Comparison of ENCODE assay signal across 13 cellular contexts in the genomic region with DNA sequence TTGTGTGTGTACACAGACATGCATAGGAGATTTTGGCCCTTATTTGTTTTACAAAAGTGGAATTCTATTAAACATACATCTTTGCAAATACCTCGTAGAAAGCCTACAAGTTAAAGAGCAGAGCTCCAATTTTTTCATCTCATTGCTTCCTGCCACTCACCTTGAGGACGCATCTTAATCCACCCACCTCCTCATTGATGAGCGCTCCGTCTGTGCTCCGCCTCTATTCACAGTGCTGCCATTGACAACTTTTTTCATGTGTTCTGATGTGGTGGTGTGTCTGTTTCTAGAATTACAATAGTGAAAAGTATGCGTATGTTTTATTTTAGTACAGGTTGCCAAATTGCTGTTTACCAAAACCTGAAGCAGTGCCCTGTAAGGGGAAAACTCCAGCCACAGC. TPM values are rescaled to one million over a fixed set of nuclear protein-coding genes. Genes with fewer than 3 reads are reported as not detected.
"Had no signal": no experiment of that assay in that cellular context is flagged by ENCODE, and none has a peak within 500 bp of the region (broad histone marks: within the 10 kb centered on the region; RNA-seq: fewer than 3 reads in every experiment).

No MANE protein-coding gene starts in this region.

- H3K36me3 ChIP-seq: HAP-1 had no signal

- H3K27ac ChIP-seq: GM23248, HL-60, KMS-11 had no signal

- H3K36me3 Mint-ChIP-seq: IgD-negative memory B cell had no signal

- H3K9me3 ChIP-seq: HAP-1 had no signal

- H3K27ac Mint-ChIP-seq: HFFc6, IgD-negative memory B cell had no signal

- H3K4me1 ChIP-seq: HAP-1 had no signal

- H2AFZ ChIP-seq: GM23248 had no signal

- H3K9me3 Mint-ChIP-seq: HFFc6, IgD-negative memory B cell had no signal

- DNase-seq: GM23248, GOT3, H7, HFFc6, KBM-7 had no signal

- H3K9ac ChIP-seq: GM23248, KMS-11 had no signal

- H3K4me3 Mint-ChIP-seq: HFFc6, IgD-negative memory B cell had no signal

- ATAC-seq: HCT116, HepG2 had no signal

- H3K4me3 ChIP-seq: GM23248, HAP-1 had no signal

- H3K4me2 ChIP-seq: KMS-11 had no signal

RNA-seq across cellular contexts. Expression of gene NEURL3, which starts 36.3 kb away (rescaled TPM):
- total RNA-seq: GM23248, H4, HFFc6, HT1080 had no signal
- polyA plus RNA-seq: GM23248, IgD-negative memory B cell had no signal
